ENCODE assay signal across 30 cellular contexts in genomic region chr3:184327171-184327570, GRCh38. TPM values are rescaled to one million over a fixed set of nuclear protein-coding genes. Genes with fewer than 3 reads are reported as not detected.
A peak's percentile ranks its signal among the peaks of the same experiment; 100 is the strongest.
DNase-seq lines count a peak whose midpoint lies in the region; ATAC-seq and TF ChIP-seq lines count a peak whose summit lies in the region.
"Had no signal": no experiment of that assay in that cellular context is flagged by ENCODE, and none has a peak within 500 bp of the region (broad histone marks: within the 10 kb centered on the region; RNA-seq: fewer than 3 reads in every experiment).

No MANE protein-coding gene starts in this region.

- H3K27ac Mint-ChIP-seq in Caco-2 (ENCODE audit: unreplicated experiment) = peak overlapping the region; percentile 84
- H3K27ac Mint-ChIP-seq in activated naive CD8-positive, alpha-beta T cell treated with anti-CD3 and anti-CD28 coated beads, Interleukin-2, amount 50 U/mL, for 24 hours = peak overlapping the region; percentile 27
- H3K27ac Mint-ChIP-seq in nephron progenitor cell = peak overlapping the region; percentile 93
- H3K27ac Mint-ChIP-seq: activated CD8-positive, alpha-beta T cell treated with anti-CD3 and anti-CD28 coated beads, Interleukin-2, amount 10 ng/mL, durations not matched to agents 7 days and 5 days; T-cell had no signal

- DNase-seq in Caco-2 = no peak
- no peak for DNase-seq in activated naive CD8-positive, alpha-beta T cell treated with anti-CD3 and anti-CD28 coated beads, Interleukin-2, amount 50 U/mL, for 24 hours
- no peak for DNase-seq in nephron progenitor cell
- DNase-seq in NOMO-1 treated with DMSO at 0.1 percent for 48 hours (lab: John Stamatoyannopoulos, UW; ENCODE audit: unreplicated experiment) = no peak
- DNase-seq in effector CD8-positive, alpha-beta T cell (lab: John Stamatoyannopoulos, UW) = no peak
- DNase-seq: activated CD4-positive, CD25-positive, alpha-beta regulatory T cell treated with anti-CD3 and anti-CD28 coated beads, Interleukin-2, amount 50 U/mL, for 72 hours; activated CD8-positive, alpha-beta T cell treated with anti-CD3 and anti-CD28 coated beads, Interleukin-2, amount 10 ng/mL, durations not matched to agents 7 days and 5 days; activated naive CD4-positive, alpha-beta T cell treated with anti-CD3 and anti-CD28 coated beads, Interleukin-2, amount 50 U/mL, for 16 hours; CD4-positive, alpha-beta memory T cell; DMS153; effector CD4-positive, alpha-beta T cell; foreskin melanocyte; GM23248; left ventricle myocardium inferior; natural killer cell; NCI-H2171; NCI-H510A treated with DMSO at 0.1 percent for 48 hours; NK-92 treated with Interleukin-12 subunit alpha and Interleukin-12 subunit beta, amount 100 ng/mL, for 24 hours; ovary; retina; stimulated activated CD4-positive, alpha-beta T cell treated with anti-CD3 and anti-CD28 coated beads, Interleukin-4, amount 100 ng/mL, for 1 hour; stimulated activated naive CD4-positive, alpha-beta T cell; T-cell; thyroid gland had no signal

- H3K36me3 Mint-ChIP-seq in Caco-2 (ENCODE audit: insufficient read depth, unreplicated experiment) (peaks cover 100% of the 10 kb centered on the region), nephron progenitor cell (ENCODE audit: low read depth) (peaks cover 98% of the 10 kb centered on the region)
- peaks cover 93% of the 10 kb centered on the region for H3K36me3 Mint-ChIP-seq in activated naive CD8-positive, alpha-beta T cell treated with anti-CD3 and anti-CD28 coated beads, Interleukin-2, amount 50 U/mL, for 24 hours (ENCODE audit: low read depth)

- H3K9me3 ChIP-seq in Caco-2 = no peaks in the 10 kb centered on the region
- H3K9me3 ChIP-seq in HEK293 (ENCODE audit: control insufficient read depth, insufficient read depth, low read depth, low read length) = no peaks in the 10 kb centered on the region
- H3K9me3 ChIP-seq: left ventricle myocardium inferior, ovary, SJSA1, thyroid gland had no signal

- H3K36me3 ChIP-seq in Caco-2 (ENCODE audit: control insufficient read depth, insufficient read depth, low read length) (peaks cover 20% of the 10 kb centered on the region), HEK293 (ENCODE audit: control insufficient read depth in 2 of 2, insufficient read depth in 1 of 2, low read length in 2 of 2) (peaks cover 36 to 99% of the 10 kb centered on the region in 2 experiments)
- H3K36me3 ChIP-seq: ovary had no signal

- no peak overlapping the region for H3K4me3 ChIP-seq in Caco-2 (ENCODE audit: low read depth, low read length)
- no peak overlapping the region for H3K4me3 ChIP-seq in HEK293 (ENCODE audit: low read depth, low read length)
- H3K4me3 ChIP-seq: GM23248, hepatocyte, left ventricle myocardium inferior, ovary, SJSA1, thyroid gland had no signal

- H3K4me3 Mint-ChIP-seq in Caco-2 (ENCODE audit: unreplicated experiment) (no peak overlapping the region), nephron progenitor cell (no peak overlapping the region)
- H3K4me3 Mint-ChIP-seq in activated naive CD8-positive, alpha-beta T cell treated with anti-CD3 and anti-CD28 coated beads, Interleukin-2, amount 50 U/mL, for 24 hours = no peak overlapping the region
- H3K4me3 Mint-ChIP-seq: activated CD8-positive, alpha-beta T cell treated with anti-CD3 and anti-CD28 coated beads, Interleukin-2, amount 10 ng/mL, durations not matched to agents 7 days and 5 days; CD4-positive, alpha-beta memory T cell; natural killer cell; T-cell had no signal

- no peak overlapping the region for H3K27ac ChIP-seq in HEK293 (ENCODE audit: extremely low read depth, low read depth, low read length)
- H3K27ac ChIP-seq: hepatocyte, KMS-11, left ventricle myocardium inferior, ovary, SJSA1, thyroid gland had no signal

- TF ChIP-seq CTCF in Caco-2 (IDR thresholded peaks at IDR 0.05; ENCODE audit: insufficient read depth in 1 of 2, low read depth in 1 of 2, low read length in 1 of 2, severe bottlenecking in 1 of 2, unreplicated experiment in 1 of 2) (no peak), HEK293 (tag by site-specific recombination; IDR thresholded peaks at IDR 0.05) (no peak), nephron progenitor cell (IDR thresholded peaks at IDR 0.05) (no peak)

- no peaks in the 10 kb centered on the region for H3K27me3 ChIP-seq in Caco-2 (replicated peaks; ENCODE audit: control insufficient read depth, insufficient read depth, low read length)
- H3K27me3 ChIP-seq: hepatocyte, ovary, SJSA1, thyroid gland had no signal

- no peaks in the 10 kb centered on the region for H3K4me1 ChIP-seq in Caco-2
- no peaks in the 10 kb centered on the region for H3K4me1 ChIP-seq in HEK293 (ENCODE audit: control insufficient read depth, insufficient read depth, low read length)

- H3K9me3 Mint-ChIP-seq in Caco-2 (ENCODE audit: unreplicated experiment) = no peaks in the 10 kb centered on the region
- no peaks in the 10 kb centered on the region for H3K9me3 Mint-ChIP-seq in activated naive CD8-positive, alpha-beta T cell treated with anti-CD3 and anti-CD28 coated beads, Interleukin-2, amount 50 U/mL, for 24 hours
- no peaks in the 10 kb centered on the region for H3K9me3 Mint-ChIP-seq in nephron progenitor cell
- H3K9me3 Mint-ChIP-seq: natural killer cell, T-cell had no signal

- H3K4me1 Mint-ChIP-seq in Caco-2 (ENCODE audit: low read depth, unreplicated experiment) (no peaks in the 10 kb centered on the region), nephron progenitor cell (no peaks in the 10 kb centered on the region)
- peaks cover 48% of the 10 kb centered on the region for H3K4me1 Mint-ChIP-seq in activated naive CD8-positive, alpha-beta T cell treated with anti-CD3 and anti-CD28 coated beads, Interleukin-2, amount 50 U/mL, for 24 hours
- H3K4me1 Mint-ChIP-seq: T-cell had no signal

- POLR2A ChIA-PET in Caco-2 (lab: Charles Lee) = interaction anchor here (0.6 kb wide), 1 partner anchor 74 kb away, joined by 3 read pairs; no protein-coding TSS in a partner anchor
- POLR2A ChIA-PET in HEK293 (lab: Yijun Ruan, JAX) = interaction anchor here (1.2 kb wide), 1 partner anchor 24 kb away, joined by 3 read pairs; no protein-coding TSS in a partner anchor

- BruUV-seq in Caco-2 (replicated peaks; lab: Mats Ljungman, UMichigan) = no TSS peak

- no peak for ATAC-seq in activated naive CD8-positive, alpha-beta T cell treated with anti-CD3 and anti-CD28 coated beads, Interleukin-2, amount 50 U/mL, for 24 hours
- no peak for ATAC-seq in HG03135 (IDR thresholded peaks at IDR 0.05; ENCODE audit: unreplicated experiment)
- ATAC-seq: activated CD8-positive, alpha-beta T cell treated with anti-CD3 and anti-CD28 coated beads, Interleukin-2, amount 10 ng/mL, durations not matched to agents 7 days and 5 days; esophagus mucosa; T-cell had no signal

- H3K27me3 Mint-ChIP-seq in Caco-2 (ENCODE audit: insufficient read depth, unreplicated experiment) (no peaks in the 10 kb centered on the region), nephron progenitor cell (ENCODE audit: low read depth, poor library complexity) (peaks cover 3% of the 10 kb centered on the region)
- no peaks in the 10 kb centered on the region for H3K27me3 Mint-ChIP-seq in activated naive CD8-positive, alpha-beta T cell treated with anti-CD3 and anti-CD28 coated beads, Interleukin-2, amount 50 U/mL, for 24 hours
- H3K27me3 Mint-ChIP-seq: CD4-positive, alpha-beta memory T cell; T-cell had no signal

- intact Hi-C loops in Caco-2 (cut with micrococcal nuclease; ENCODE audit: unreplicated experiment) = no loop called here

- CTCF ChIA-PET in Caco-2 (lab: Charles Lee) (no interaction called here), HEK293 (lab: Yijun Ruan, JAX) (no interaction called here)

TF ChIP-seq in HEK293, 187 proteins besides CTCF, POLR2A, EP300 and RAD21:
- TF ChIP-seq PRDM1 (tag by site-specific recombination; IDR thresholded peaks at IDR 0.05) = 0 out of 2 replicates have a peak, but pooled peaks have one; percentile 29
- TF ChIP-seq ZNF155 (tag by site-specific recombination; IDR thresholded peaks at IDR 0.05) = no peak
- TF ChIP-seq ZBTB1 (tag by site-specific recombination; IDR thresholded peaks at IDR 0.05) = no peak
- no peak for TF ChIP-seq ZSCAN18 (tag by site-specific recombination; IDR thresholded peaks at IDR 0.05)
- no peak for TF ChIP-seq YY1 (tag by site-specific recombination; IDR thresholded peaks at IDR 0.05)
- TF ChIP-seq ZNF792 (tag by site-specific recombination; IDR thresholded peaks at IDR 0.05) = no peak
- TF ChIP-seq ZFHX2 (tag by site-specific recombination; conservative IDR thresholded peaks at IDR 0.05) = peak; percentile 15; the same call in 1 of the 2 replicates
TF ChIP-seq in HEK293: peak in this region for 2.

RNA-seq across cellular contexts. Expression of gene FAM131A, which starts 10.2 kb away (rescaled TPM):
- 6.1 and 6.7 TPM in 2 replicates for total RNA-seq in Caco-2 (2022)

RNA-seq across cellular contexts. Expression of gene EIF4G1, which starts 12.8 kb away (rescaled TPM):
- 410 and 423 TPM in 2 replicates for total RNA-seq in Caco-2 (2022)

RNA-seq across cellular contexts. Expression of gene PSMD2, which starts 28.1 kb away (rescaled TPM):
- 285 and 294 TPM in 2 replicates for total RNA-seq in Caco-2 (2022)

RNA-seq across cellular contexts. Expression of gene CLCN2, which starts 34.2 kb away (rescaled TPM):
- total RNA-seq in Caco-2 (2022) = 23.0 and 28.6 TPM in 2 replicates

RNA-seq across cellular contexts. Expression of gene POLR2H, which starts 34.3 kb away (rescaled TPM):
- 96.4 and 101 TPM in 2 replicates for total RNA-seq in Caco-2 (2022)

Comparison
In these comparisons a context has a peak if more than half of its experiments do, and no peak if none do; other contexts are left out.
1. H3K27ac Mint-ChIP-seq: peak in every context shown above with its lines; median percentile 93 in nephron progenitor cell; 84 in Caco-2; 27 in activated naive CD8-positive, alpha-beta T cell treated with anti-CD3 and anti-CD28 coated beads, Interleukin-2, amount 50 U/mL, for 24 hours.